ENCODE assay signal across 17 cellular contexts in genomic region chr3:28130836-28131235, GRCh38.
A peak's percentile ranks its signal among the peaks of the same experiment; 100 is the strongest.
DNase-seq lines count a peak whose midpoint lies in the region; FAIRE-seq and TF ChIP-seq lines count a peak whose summit lies in the region.
"Had no signal": no experiment of that assay in that cellular context is flagged by ENCODE, and none has a peak within 500 bp of the region (broad histone marks: within the 10 kb centered on the region; RNA-seq: fewer than 3 reads in every experiment).

No MANE protein-coding gene starts in this region.

- H3K79me2 ChIP-seq in OCI-LY3 (ENCODE audit: low read length): no peaks in the 10 kb centered on the region
- H3K79me2 ChIP-seq in H1 (ENCODE audit: control insufficient read depth in 1 of 2, insufficient read depth in 2 of 2, low read length in 2 of 2): no peaks in the 10 kb centered on the region
- no peaks in the 10 kb centered on the region for H3K79me2 ChIP-seq in neural progenitor cell (ENCODE audit: low read depth)
- no peaks in the 10 kb centered on the region for H3K79me2 ChIP-seq in GM23248 (ENCODE audit: insufficient read depth)

- H3K27ac ChIP-seq in OCI-LY3 (ENCODE audit: low read length): no peak overlapping the region
- 0 out of 2 replicates have a peak overlapping the region, but pooled peaks have one; percentile 9 for H3K27ac ChIP-seq in H1 (ENCODE audit: low read depth, low read length)
- no peak overlapping the region for H3K27ac ChIP-seq in neural progenitor cell
- H3K27ac ChIP-seq in GM23248: no peak overlapping the region

- no peak overlapping the region for H3K14ac ChIP-seq in H1 (ENCODE audit: insufficient read length)

- no peak for TF ChIP-seq RAD21 in H1 (IDR thresholded peaks at IDR 0.05 in 1 of 2, conservative IDR thresholded peaks at IDR 0.05 in 1 of 2; ENCODE audit: low read depth in 2 of 2, low read length in 2 of 2)

- H3K36me3 ChIP-seq in OCI-LY3 (replicated peaks; ENCODE audit: low read depth, low read length): no peaks in the 10 kb centered on the region
- no peaks in the 10 kb centered on the region for H3K36me3 ChIP-seq in H1 (ENCODE audit: control insufficient read depth in 2 of 4, insufficient read depth in 4 of 4, low read length in 3 of 4)
- no peaks in the 10 kb centered on the region for H3K36me3 ChIP-seq in neural progenitor cell
- no peaks in the 10 kb centered on the region for H3K36me3 ChIP-seq in GM23248 (ENCODE audit: low read depth)

- H2BK20ac ChIP-seq in H1 (ENCODE audit: low read length): no peak overlapping the region

- H3K4me1 Mint-ChIP-seq in neural progenitor cell: peaks cover 6% of the 10 kb centered on the region
- H3K4me1 Mint-ChIP-seq: CD4-positive, CD25-positive, alpha-beta regulatory T cell had no signal

- H3K9ac ChIP-seq in OCI-LY3 (ENCODE audit: low read length) (no peak overlapping the region), H1 (replicated peaks in 1 of 4; ENCODE audit: extremely low read depth in 1 of 4, low read depth in 3 of 4, low read length in 3 of 4) (no peak overlapping the region), neural progenitor cell (no peak overlapping the region), GM23248 (no peak overlapping the region)

- H3K56ac ChIP-seq in H1 (replicated peaks; ENCODE audit: insufficient read length, low read depth, low read length): no peak overlapping the region

- POLR2A ChIA-PET in H1 (lab: Charles Lee; ENCODE audit: partially characterized antibody): no interaction called here

- no peaks in the 10 kb centered on the region for H3K9me3 Mint-ChIP-seq in neural progenitor cell
- H3K9me3 Mint-ChIP-seq: CD4-positive, CD25-positive, alpha-beta regulatory T cell; CD8-positive, alpha-beta T cell had no signal

- H3K27me3 ChIP-seq in OCI-LY3 (ENCODE audit: low read depth, low read length) (no peaks in the 10 kb centered on the region), H1 (replicated peaks in 1 of 4; ENCODE audit: control insufficient read depth in 3 of 4, extremely low read depth in 1 of 4, insufficient read depth in 3 of 4, low read length in 3 of 4) (no peaks in the 10 kb centered on the region; a peak in 1 of 7 replicates), neural progenitor cell (no peaks in the 10 kb centered on the region), GM23248 (replicated peaks; ENCODE audit: insufficient read depth) (0 out of 2 replicates have a peak, but pooled peaks cover 4% of the 10 kb centered on the region)

- no peaks in the 10 kb centered on the region for H3K36me3 Mint-ChIP-seq in neural progenitor cell
- H3K36me3 Mint-ChIP-seq: CD4-positive, CD25-positive, alpha-beta regulatory T cell; CD8-positive, alpha-beta T cell had no signal

- H3K4me1 ChIP-seq in OCI-LY3 (ENCODE audit: low read length) (0 out of 2 replicates have a peak, but pooled peaks cover 3% of the 10 kb centered on the region), H1 (replicated peaks in 1 of 4; ENCODE audit: control insufficient read depth in 3 of 4, insufficient read depth in 4 of 4, low read length in 3 of 4) (no peaks in the 10 kb centered on the region), neural progenitor cell (peaks cover 3% of the 10 kb centered on the region), GM23248 (ENCODE audit: insufficient read depth) (no peaks in the 10 kb centered on the region)

- H3K27ac Mint-ChIP-seq in neural progenitor cell: no peak overlapping the region
- H3K27ac Mint-ChIP-seq: CD4-positive, CD25-positive, alpha-beta regulatory T cell; CD8-positive, alpha-beta T cell had no signal

- H3K79me1 ChIP-seq in H1 (ENCODE audit: low read depth, low read length): no peaks in the 10 kb centered on the region

- H4K5ac ChIP-seq in H1 (ENCODE audit: insufficient read length, low read depth, low read length): no peak overlapping the region

- H4K8ac ChIP-seq in H1 (ENCODE audit: extremely low read depth, insufficient read depth, low read length): no peak overlapping the region

- no peak overlapping the region for H3K4me3 Mint-ChIP-seq in neural progenitor cell
- H3K4me3 Mint-ChIP-seq: CD4-positive, CD25-positive, alpha-beta regulatory T cell; CD8-positive, alpha-beta T cell had no signal

- TF ChIP-seq CTCF in OCI-LY3 (IDR thresholded peaks at IDR 0.05; ENCODE audit: low read depth, low read length) (no peak), H1 (IDR thresholded peaks at IDR 0.05; ENCODE audit: control extremely low read depth in 1 of 3, insufficient read depth in 1 of 3, low read depth in 1 of 3, low read length in 3 of 3) (no peak), neural progenitor cell (IDR thresholded peaks at IDR 0.05) (no peak)

- no peak overlapping the region for H2BK12ac ChIP-seq in H1 (ENCODE audit: low read depth, low read length)

- H4K20me1 ChIP-seq in OCI-LY3 (ENCODE audit: insufficient read depth, low read length) (no peaks in the 10 kb centered on the region), H1 (replicated peaks in 1 of 2; ENCODE audit: control insufficient read depth in 1 of 2, insufficient read depth in 2 of 2, low read length in 2 of 2) (no peaks in the 10 kb centered on the region), neural progenitor cell (ENCODE audit: low read depth) (no peaks in the 10 kb centered on the region), GM23248 (ENCODE audit: insufficient read depth) (no peaks in the 10 kb centered on the region)

- no peak overlapping the region for H2AK5ac ChIP-seq in H1 (ENCODE audit: low read depth, low read length)

- in situ Hi-C loops in GM23248 (cut with MboI): no loop called here

- no peaks in the 10 kb centered on the region for H3K9me3 ChIP-seq in OCI-LY3 (ENCODE audit: insufficient read depth, low read length)
- H3K9me3 ChIP-seq in H1 (ENCODE audit: insufficient read depth in 2 of 2, low read depth in 1 of 2, low read length in 1 of 2): no peaks in the 10 kb centered on the region
- no peaks in the 10 kb centered on the region for H3K9me3 ChIP-seq in neural progenitor cell (ENCODE audit: low read depth)
- H3K9me3 ChIP-seq in GM23248 (ENCODE audit: low read depth): no peaks in the 10 kb centered on the region
- H3K9me3 ChIP-seq: Caco-2 had no signal

- H3F3A ChIP-seq in neural progenitor cell (ENCODE audit: low read depth) (no peaks in the 10 kb centered on the region), GM23248 (ENCODE audit: insufficient read depth) (no peaks in the 10 kb centered on the region)

- no peak overlapping the region for H3K4ac ChIP-seq in H1 (replicated peaks; ENCODE audit: insufficient read length, low read depth, low read length)

- H2AFZ ChIP-seq in OCI-LY3 (ENCODE audit: low read depth, low read length) (0 out of 2 replicates have a peak overlapping the region, but pooled peaks have one; percentile 28), H1 (ENCODE audit: low read length) (no peak overlapping the region), neural progenitor cell (replicated peaks) (no peak overlapping the region), GM23248 (no peak overlapping the region)

- no peaks in the 10 kb centered on the region for H3K27me3 Mint-ChIP-seq in neural progenitor cell (ENCODE audit: insufficient read depth, low read depth)

- no peak overlapping the region for H4K91ac ChIP-seq in H1 (replicated peaks; ENCODE audit: insufficient read length, low read length)

- H3K9me2 ChIP-seq in GM23248 (ENCODE audit: insufficient read depth): no peaks in the 10 kb centered on the region

- H3K23ac ChIP-seq in H1 (ENCODE audit: insufficient read length): no peak overlapping the region

- TF ChIP-seq POLR2A in H1 (IDR thresholded peaks at IDR 0.05; ENCODE audit: control extremely low read depth in 1 of 2, low read depth in 2 of 2, low read length in 2 of 2): no peak

- no peak overlapping the region for H3K18ac ChIP-seq in H1 (ENCODE audit: extremely low read depth, low read length)

- no peak for TF ChIP-seq EP300 in H1 (IDR thresholded peaks at IDR 0.05; ENCODE audit: borderline replicate concordance in 1 of 2, low read depth in 2 of 2, low read length in 2 of 2)

- FAIRE-seq in H1 (lab: Jason Lieb, UNC) (no peak), urothelium cell line (lab: Jason Lieb, UNC) (no peak)
- FAIRE-seq: GM12891, GM18507 had no signal

- H3K23me2 ChIP-seq in H1 (ENCODE audit: low read depth, low read length): no peaks in the 10 kb centered on the region

- no peak overlapping the region for H3K4me3 ChIP-seq in OCI-LY3 (ENCODE audit: low read length)
- H3K4me3 ChIP-seq in H1 (ENCODE audit: extremely low read depth in 1 of 4, insufficient read depth in 2 of 4, low read depth in 3 of 4, low read length in 4 of 4): no peak overlapping the region
- no peak overlapping the region for H3K4me3 ChIP-seq in neural progenitor cell
- H3K4me3 ChIP-seq in GM23248: no peak overlapping the region

- no peak overlapping the region for H2BK15ac ChIP-seq in H1 (ENCODE audit: low read length)

- no peak overlapping the region for H2BK120ac ChIP-seq in H1 (replicated peaks; ENCODE audit: low read depth, low read length)

- CTCF ChIA-PET in H1 (lab: Charles Lee; ENCODE audit: partially characterized antibody): interaction anchor here (0.8 kb wide), 1 partner anchor 144 kb away, joined by 3 read pairs; no protein-coding TSS in a partner anchor

- no peak overlapping the region for H2BK5ac ChIP-seq in H1 (ENCODE audit: low read depth, low read length)

- DNase-seq in H1 (ENCODE audit: low read depth in 1 of 2, low spot score in 2 of 2) (no peak), neural progenitor cell (ENCODE audit: low spot score) (peak; percentile 14), CD1c-positive myeloid dendritic cell (ENCODE audit: extremely low spot score) (no peak), urothelium cell line (ENCODE audit: low spot score) (no peak), GM23248 (no peak)
- DNase-seq: C1 segment of cervical spinal cord; Caco-2; CD4-positive, CD25-positive, alpha-beta regulatory T cell; CD8-positive, alpha-beta T cell; DMS79; EL; GDM1; H7; HCEC 1CT had no signal

- H3K4me2 ChIP-seq in OCI-LY3 (ENCODE audit: low read length) (no peak overlapping the region), H1 (ENCODE audit: insufficient read depth in 1 of 2, low read depth in 2 of 2, low read length in 2 of 2) (no peak overlapping the region), neural progenitor cell (no peak overlapping the region), GM23248 (ENCODE audit: unreplicated experiment) (no peak overlapping the region)

- 75% methylated on average over 2 of the region's 2 CpGs; no CpG with 5 or more reads in 1 of the 2 experiments for WGBS in H1 (ENCODE audit: extremely low coverage in 1 of 2, insufficient coverage in 1 of 2, insufficient read length in 1 of 2, insufficient replicate concordance in 2 of 2, low coverage in 1 of 2, low lambda C conversion rate in 2 of 2, missing lambda C conversion rate in 1 of 2), 2 experiments
- WGBS in GM23248 (ENCODE audit: low coverage in 1 of 2, low lambda C conversion rate in 2 of 2, missing lambda C conversion rate in 2 of 2), 2 experiments: 45 to 58% methylated on average over 2 of the region's 2 CpGs

TF ChIP-seq in H1, 55 proteins besides CTCF, POLR2A, EP300 and RAD21 (continues in another document):
- TF ChIP-seq YY1 (IDR thresholded peaks at IDR 0.05; ENCODE audit: low read depth, low read length) (no peak), TCF12 (IDR thresholded peaks at IDR 0.05; ENCODE audit: low read depth, low read length) (no peak)
